Comparison of ENCODE assay signal across 1 cellular context in the genomic region with DNA sequence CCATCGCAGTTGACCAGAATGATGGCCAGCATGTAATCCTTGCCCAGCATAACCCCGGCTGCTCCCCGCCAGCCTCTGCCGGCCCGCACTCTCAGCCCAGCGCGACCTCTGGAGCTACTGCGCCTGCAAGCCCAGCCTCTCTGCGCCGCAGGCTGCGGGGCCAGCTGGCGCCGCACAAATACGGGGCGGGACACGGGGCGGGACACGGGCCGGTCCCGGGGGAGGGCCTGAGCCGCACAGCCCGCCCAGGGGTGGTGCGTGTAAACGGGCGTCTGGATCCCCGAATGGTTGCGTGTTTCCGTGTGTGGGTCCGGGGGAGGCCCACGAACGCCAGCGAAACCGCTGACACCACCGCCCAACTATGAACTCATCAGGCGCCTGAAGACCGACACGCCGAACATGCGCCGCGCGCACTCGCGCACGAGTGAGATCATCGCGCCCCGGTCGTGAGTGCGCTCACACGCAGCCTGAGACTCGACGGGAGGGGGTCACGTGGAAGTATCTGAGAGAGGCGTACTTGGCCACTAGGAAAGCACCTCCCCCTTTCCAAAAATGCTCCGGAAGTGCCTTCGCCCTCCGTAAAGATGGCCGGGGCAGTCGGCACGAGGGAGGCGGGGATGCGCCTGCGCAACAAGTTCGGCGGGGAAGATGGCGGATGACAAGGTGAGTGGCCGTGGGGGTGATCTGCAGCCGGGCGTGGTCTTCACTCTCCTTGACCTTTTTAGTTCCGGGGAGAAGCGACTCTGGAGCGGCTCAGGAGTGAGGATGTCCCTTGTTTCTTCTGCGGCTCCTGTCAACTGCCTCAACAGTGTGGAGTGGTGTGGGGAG.
TF ChIP-seq lines count a peak whose summit lies in the region.

A gene with protein sequence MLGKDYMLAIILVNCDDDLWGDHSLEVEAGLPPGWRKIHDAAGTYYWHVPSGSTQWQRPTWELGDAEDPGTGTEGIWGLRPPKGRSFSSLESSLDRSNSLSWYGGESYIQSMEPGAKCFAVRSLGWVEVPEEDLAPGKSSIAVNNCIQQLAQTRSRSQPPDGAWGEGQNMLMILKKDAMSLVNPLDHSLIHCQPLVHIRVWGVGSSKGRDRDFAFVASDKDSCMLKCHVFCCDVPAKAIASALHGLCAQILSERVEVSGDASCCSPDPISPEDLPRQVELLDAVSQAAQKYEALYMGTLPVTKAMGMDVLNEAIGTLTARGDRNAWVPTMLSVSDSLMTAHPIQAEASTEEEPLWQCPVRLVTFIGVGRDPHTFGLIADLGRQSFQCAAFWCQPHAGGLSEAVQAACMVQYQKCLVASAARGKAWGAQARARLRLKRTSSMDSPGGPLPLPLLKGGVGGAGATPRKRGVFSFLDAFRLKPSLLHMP (minus strand): TSS at position 403 of the 828 bp plus-strand sequence. CDS start 353 bp downstream, at position 50.
Gene SLC35A4 (plus strand): TSS at position 633 of the 828 bp plus-strand sequence. CDS start 2,342 bp downstream, outside the sequence.

TF ChIP-seq in HepG2, 621 proteins besides CTCF, POLR2A, EP300 and RAD21 (continued from another document and continues in another):
- TF ChIP-seq ZNF646 (CRISPR knock-in tag; IDR thresholded peaks at IDR 0.05) (no peak), ZSCAN31 (CRISPR knock-in tag; IDR thresholded peaks at IDR 0.05; ENCODE audit: low read depth) (no peak), MIXL1 (CRISPR knock-in tag; IDR thresholded peaks at IDR 0.05) (no peak), ZNF83 (CRISPR knock-in tag; IDR thresholded peaks at IDR 0.05; ENCODE audit: borderline replicate concordance) (no peak), ZNF33A (CRISPR knock-in tag; IDR thresholded peaks at IDR 0.05; ENCODE audit: borderline replicate concordance) (no peak), ZNF639 (CRISPR knock-in tag; conservative IDR thresholded peaks at IDR 0.05) (no peak), ZNF350 (CRISPR knock-in tag; IDR thresholded peaks at IDR 0.05; ENCODE audit: borderline replicate concordance, low read depth) (peak; percentile 20; the same call in 1 of the 2 replicates), RFX3 (CRISPR knock-in tag; IDR thresholded peaks at IDR 0.05) (no peak), SP5 (CRISPR knock-in tag; IDR thresholded peaks at IDR 0.05; ENCODE audit: borderline replicate concordance, low read depth) (peak; percentile 62), CERS6 (CRISPR knock-in tag; IDR thresholded peaks at IDR 0.05) (no peak), MXD4 (CRISPR knock-in tag; IDR thresholded peaks at IDR 0.05) (peak; percentile 22; the same call in 1 of the 2 replicates), ZNF224 (CRISPR knock-in tag; IDR thresholded peaks at IDR 0.05) (no peak), TFDP1 (CRISPR knock-in tag; IDR thresholded peaks at IDR 0.05; ENCODE audit: borderline replicate concordance) (no peak), HMG20A (CRISPR knock-in tag; IDR thresholded peaks at IDR 0.05; ENCODE audit: borderline replicate concordance) (no peak), KLF13 (CRISPR knock-in tag; IDR thresholded peaks at IDR 0.05) (no peak), ZNF501 (CRISPR knock-in tag; IDR thresholded peaks at IDR 0.05) (peak; percentile 49; the same call in 1 of the 2 replicates), HMGA1 (CRISPR knock-in tag; conservative IDR thresholded peaks at IDR 0.05) (no peak), ZNF644 (CRISPR knock-in tag; IDR thresholded peaks at IDR 0.05; ENCODE audit: low read depth) (no peak), CENPX (CRISPR knock-in tag; IDR thresholded peaks at IDR 0.05) (no peak), SSRP1 (CRISPR knock-in tag; IDR thresholded peaks at IDR 0.05) (no peak), ZFAT (CRISPR knock-in tag; conservative IDR thresholded peaks at IDR 0.05) (no peak), ATF7-NPFF (CRISPR knock-in tag; IDR thresholded peaks at IDR 0.05; ENCODE audit: low read depth) (no peak), ZNF703 (CRISPR knock-in tag; IDR thresholded peaks at IDR 0.05; ENCODE audit: borderline replicate concordance) (no peak), TEF (CRISPR knock-in tag; IDR thresholded peaks at IDR 0.05) (no peak), HNRNPUL1 (IDR thresholded peaks at IDR 0.05; ENCODE audit: low read depth, low read length) (no peak), THAP11 (CRISPR knock-in tag; IDR thresholded peaks at IDR 0.05) (no peak), MYPOP (CRISPR knock-in tag; IDR thresholded peaks at IDR 0.05) (peak; percentile 89), CHD4 (IDR thresholded peaks at IDR 0.05; ENCODE audit: borderline replicate concordance, low read length) (no peak), AKAP8 (CRISPR knock-in tag; IDR thresholded peaks at IDR 0.05) (no peak), SMARCC2 (IDR thresholded peaks at IDR 0.05) (no peak)
- TF ChIP-seq, protein P1, sequence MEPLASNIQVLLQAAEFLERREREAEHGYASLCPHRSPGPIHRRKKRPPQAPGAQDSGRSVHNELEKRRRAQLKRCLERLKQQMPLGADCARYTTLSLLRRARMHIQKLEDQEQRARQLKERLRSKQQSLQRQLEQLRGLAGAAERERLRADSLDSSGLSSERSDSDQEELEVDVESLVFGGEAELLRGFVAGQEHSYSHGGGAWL (CRISPR knock-in tag; IDR thresholded peaks at IDR 0.05), result peak; percentile 45; the same call in 1 of the 2 replicates
- TF ChIP-seq, protein P2, sequence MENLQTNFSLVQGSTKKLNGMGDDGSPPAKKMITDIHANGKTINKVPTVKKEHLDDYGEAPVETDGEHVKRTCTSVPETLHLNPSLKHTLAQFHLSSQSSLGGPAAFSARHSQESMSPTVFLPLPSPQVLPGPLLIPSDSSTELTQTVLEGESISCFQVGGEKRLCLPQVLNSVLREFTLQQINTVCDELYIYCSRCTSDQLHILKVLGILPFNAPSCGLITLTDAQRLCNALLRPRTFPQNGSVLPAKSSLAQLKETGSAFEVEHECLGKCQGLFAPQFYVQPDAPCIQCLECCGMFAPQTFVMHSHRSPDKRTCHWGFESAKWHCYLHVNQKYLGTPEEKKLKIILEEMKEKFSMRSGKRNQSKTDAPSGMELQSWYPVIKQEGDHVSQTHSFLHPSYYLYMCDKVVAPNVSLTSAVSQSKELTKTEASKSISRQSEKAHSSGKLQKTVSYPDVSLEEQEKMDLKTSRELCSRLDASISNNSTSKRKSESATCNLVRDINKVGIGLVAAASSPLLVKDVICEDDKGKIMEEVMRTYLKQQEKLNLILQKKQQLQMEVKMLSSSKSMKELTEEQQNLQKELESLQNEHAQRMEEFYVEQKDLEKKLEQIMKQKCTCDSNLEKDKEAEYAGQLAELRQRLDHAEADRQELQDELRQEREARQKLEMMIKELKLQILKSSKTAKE (CRISPR knock-in tag; IDR thresholded peaks at IDR 0.05; ENCODE audit: borderline replicate concordance), result no peak
- TF ChIP-seq, protein P3, sequence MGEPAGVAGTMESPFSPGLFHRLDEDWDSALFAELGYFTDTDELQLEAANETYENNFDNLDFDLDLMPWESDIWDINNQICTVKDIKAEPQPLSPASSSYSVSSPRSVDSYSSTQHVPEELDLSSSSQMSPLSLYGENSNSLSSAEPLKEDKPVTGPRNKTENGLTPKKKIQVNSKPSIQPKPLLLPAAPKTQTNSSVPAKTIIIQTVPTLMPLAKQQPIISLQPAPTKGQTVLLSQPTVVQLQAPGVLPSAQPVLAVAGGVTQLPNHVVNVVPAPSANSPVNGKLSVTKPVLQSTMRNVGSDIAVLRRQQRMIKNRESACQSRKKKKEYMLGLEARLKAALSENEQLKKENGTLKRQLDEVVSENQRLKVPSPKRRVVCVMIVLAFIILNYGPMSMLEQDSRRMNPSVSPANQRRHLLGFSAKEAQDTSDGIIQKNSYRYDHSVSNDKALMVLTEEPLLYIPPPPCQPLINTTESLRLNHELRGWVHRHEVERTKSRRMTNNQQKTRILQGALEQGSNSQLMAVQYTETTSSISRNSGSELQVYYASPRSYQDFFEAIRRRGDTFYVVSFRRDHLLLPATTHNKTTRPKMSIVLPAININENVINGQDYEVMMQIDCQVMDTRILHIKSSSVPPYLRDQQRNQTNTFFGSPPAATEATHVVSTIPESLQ (CRISPR knock-in tag; conservative IDR thresholded peaks at IDR 0.05), result no peak
- TF ChIP-seq, protein P4, sequence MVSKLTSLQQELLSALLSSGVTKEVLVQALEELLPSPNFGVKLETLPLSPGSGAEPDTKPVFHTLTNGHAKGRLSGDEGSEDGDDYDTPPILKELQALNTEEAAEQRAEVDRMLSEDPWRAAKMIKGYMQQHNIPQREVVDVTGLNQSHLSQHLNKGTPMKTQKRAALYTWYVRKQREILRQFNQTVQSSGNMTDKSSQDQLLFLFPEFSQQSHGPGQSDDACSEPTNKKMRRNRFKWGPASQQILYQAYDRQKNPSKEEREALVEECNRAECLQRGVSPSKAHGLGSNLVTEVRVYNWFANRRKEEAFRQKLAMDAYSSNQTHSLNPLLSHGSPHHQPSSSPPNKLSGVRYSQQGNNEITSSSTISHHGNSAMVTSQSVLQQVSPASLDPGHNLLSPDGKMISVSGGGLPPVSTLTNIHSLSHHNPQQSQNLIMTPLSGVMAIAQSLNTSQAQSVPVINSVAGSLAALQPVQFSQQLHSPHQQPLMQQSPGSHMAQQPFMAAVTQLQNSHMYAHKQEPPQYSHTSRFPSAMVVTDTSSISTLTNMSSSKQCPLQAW (CRISPR knock-in tag; IDR thresholded peaks at IDR 0.05), result peak; percentile 40; the same call in 1 of the 2 replicates
